Comparison of ENCODE assay signal across 14 cellular contexts in the genomic region with DNA sequence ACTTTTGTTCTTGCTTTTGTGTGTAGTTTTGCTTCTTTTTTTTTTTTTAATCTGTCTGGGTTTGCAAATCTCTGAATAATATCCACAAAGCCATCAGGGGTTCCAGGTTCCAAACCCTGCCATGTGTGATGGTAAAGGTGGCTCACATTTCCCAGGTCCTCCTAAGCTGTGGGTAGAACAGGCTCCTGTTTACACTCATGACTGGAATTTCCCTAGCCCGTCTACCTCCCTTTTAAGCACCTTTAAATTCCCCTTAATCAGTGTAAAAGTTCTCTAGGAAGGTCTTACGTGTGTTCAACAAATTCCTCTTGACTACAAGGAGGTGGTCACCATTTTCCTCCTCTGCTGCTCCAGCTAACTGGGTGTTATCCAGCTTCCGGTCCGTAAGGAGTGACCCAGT.
A peak's percentile ranks its signal among the peaks of the same experiment; 100 is the strongest.
DNase-seq lines count a peak whose midpoint lies in the region; ATAC-seq, FAIRE-seq and TF ChIP-seq lines count a peak whose summit lies in the region.
"Had no signal": no experiment of that assay in that cellular context is flagged by ENCODE, and none has a peak within 500 bp of the region (broad histone marks: within the 10 kb centered on the region; RNA-seq: fewer than 3 reads in every experiment).

No MANE protein-coding gene starts in this region.

- H3K4me3 Mint-ChIP-seq in stimulated activated naive B cell treated with anti-CD40 and anti-IgM and Interleukin-4, amounts not matched to agents 10 μg/mL and 1 μg/mL and 100 μg/mL, for 72 hours, result no peak overlapping the region
- H3K4me3 Mint-ChIP-seq: dendritic cell treated with granulocyte-macrophage colony-stimulating factor and Interleukin-4, amounts not matched to agents 40 ng/mL and 50 ng/mL, for 4 days had no signal

- no peaks in the 10 kb centered on the region for H3K27me3 ChIP-seq in esophagus muscularis mucosa
- H3K27me3 ChIP-seq in neuronal stem cell (ENCODE audit: control insufficient read depth in 3 of 3, insufficient read depth in 3 of 3, low read depth in 1 of 3, low read length in 3 of 3), result no peaks in the 10 kb centered on the region
- H3K27me3 ChIP-seq: adrenal gland, tibial nerve had no signal

- no peak overlapping the region for H2BK120ac ChIP-seq in neuronal stem cell (ENCODE audit: low read depth, low read length)

- no peaks in the 10 kb centered on the region for H3K9me3 Mint-ChIP-seq in stimulated activated naive B cell treated with anti-CD40 and anti-IgM and Interleukin-4, amounts not matched to agents 10 μg/mL and 1 μg/mL and 100 μg/mL, for 72 hours
- H3K9me3 Mint-ChIP-seq: dendritic cell treated with granulocyte-macrophage colony-stimulating factor and Interleukin-4, amounts not matched to agents 40 ng/mL and 50 ng/mL, for 4 days had no signal

- 83% methylated on average over 4 of the region's 4 CpGs for WGBS in esophagus muscularis mucosa
- no CpG with 5 or more reads among the region's 4 CpGs for WGBS in neuronal stem cell (ENCODE audit: extremely low coverage in 2 of 2, insufficient read length in 2 of 2, insufficient replicate concordance in 1 of 2), 2 donors

- no peaks in the 10 kb centered on the region for H3K9me3 ChIP-seq in esophagus muscularis mucosa
- H3K9me3 ChIP-seq in neuronal stem cell (replicated peaks in 1 of 2; ENCODE audit: control insufficient read depth in 2 of 2, insufficient read depth in 1 of 2, low read depth in 1 of 2, low read length in 2 of 2), result no peaks in the 10 kb centered on the region
- H3K9me3 ChIP-seq: adrenal gland, tibial nerve had no signal

- no peak overlapping the region for H2BK12ac ChIP-seq in neuronal stem cell (ENCODE audit: low read length)

- peak overlapping the region; percentile 40 for H3K4me3 ChIP-seq in AG10803 (ENCODE audit: low read length)
- H3K4me3 ChIP-seq in esophagus muscularis mucosa, result peak overlapping the region in 2 of 4 donors; percentile 31 to 35
- no peak overlapping the region for H3K4me3 ChIP-seq in neuronal stem cell (ENCODE audit: low read length in 2 of 2)
- H3K4me3 ChIP-seq: adrenal gland had no signal

- no peak for ATAC-seq in stimulated activated naive B cell treated with anti-CD40 and anti-IgM and Interleukin-4, amounts not matched to agents 10 μg/mL and 1 μg/mL and 100 μg/mL, for 72 hours (replicated peaks)
- no peak for ATAC-seq in esophagus mucosa
- no peak for ATAC-seq in GM21529 (IDR thresholded peaks at IDR 0.05; ENCODE audit: unreplicated experiment)

- H3K27ac Mint-ChIP-seq in stimulated activated naive B cell treated with anti-CD40 and anti-IgM and Interleukin-4, amounts not matched to agents 10 μg/mL and 1 μg/mL and 100 μg/mL, for 72 hours, result no peak overlapping the region
- H3K27ac Mint-ChIP-seq: dendritic cell treated with granulocyte-macrophage colony-stimulating factor and Interleukin-4, amounts not matched to agents 40 ng/mL and 50 ng/mL, for 4 days had no signal

- peak overlapping the region in 3 of 4 donors; percentile 59 to 70 (median 67) for H3K27ac ChIP-seq in esophagus muscularis mucosa (replicated peaks in 1 of 4)
- no peak overlapping the region for H3K27ac ChIP-seq in neuronal stem cell (replicated peaks; ENCODE audit: low read length)
- H3K27ac ChIP-seq: adrenal gland, tibial nerve had no signal

- H3K36me3 ChIP-seq in esophagus muscularis mucosa (no peaks in the 10 kb centered on the region), neuronal stem cell (replicated peaks in 1 of 2; ENCODE audit: control insufficient read depth in 2 of 2, insufficient read depth in 2 of 2, low read length in 2 of 2) (no peaks in the 10 kb centered on the region)
- H3K36me3 ChIP-seq: adrenal gland, tibial nerve had no signal

- H3K4me1 ChIP-seq in esophagus muscularis mucosa, result peaks cover 11 to 26% (median 17%) of the 10 kb centered on the region in 4 donors
- peaks cover 18 to 36% of the 10 kb centered on the region in 2 donors for H3K4me1 ChIP-seq in neuronal stem cell (ENCODE audit: control insufficient read depth in 2 of 2, insufficient read depth in 1 of 2, low read depth in 1 of 2, low read length in 2 of 2)

- H3K18ac ChIP-seq in neuronal stem cell (ENCODE audit: low read length), result no peak overlapping the region

- H2BK15ac ChIP-seq in neuronal stem cell (ENCODE audit: low read length), result no peak overlapping the region

- H3K4me1 Mint-ChIP-seq in stimulated activated naive B cell treated with anti-CD40 and anti-IgM and Interleukin-4, amounts not matched to agents 10 μg/mL and 1 μg/mL and 100 μg/mL, for 72 hours, result peaks cover 0 to 3% of the 10 kb centered on the region in 2 donors

- DNase-seq in AG10803 (ENCODE audit: low read depth) (no peak), RCC 7860 (ENCODE audit: low spot score) (peak; percentile 7), esophagus muscularis mucosa (ENCODE audit: extremely low spot score) (no peak), neuronal stem cell (ENCODE audit: low spot score) (no peak), OCI-M1 (lab: John Stamatoyannopoulos, UW) (no peak)
- no peak for DNase-seq in stimulated activated naive B cell treated with anti-CD40 and anti-IgM and Interleukin-4, amounts not matched to agents 10 μg/mL and 1 μg/mL and 100 μg/mL, for 72 hours
- DNase-seq: activated CD4-positive, alpha-beta T cell treated with anti-CD3 and anti-CD28 coated beads for 1 hour; GOT3; NCI-H2171 had no signal

- no peak for TF ChIP-seq POLR2A in esophagus muscularis mucosa (IDR thresholded peaks at IDR 0.05; ENCODE audit: low read depth)

- FAIRE-seq in RCC 7860 (lab: Jason Lieb, UNC), result no peak

- no peaks in the 10 kb centered on the region for H3K79me1 ChIP-seq in neuronal stem cell (ENCODE audit: low read depth, low read length)

- TF ChIP-seq EP300 in esophagus muscularis mucosa (IDR thresholded peaks at IDR 0.05), result no peak

- no peak overlapping the region for H4K91ac ChIP-seq in neuronal stem cell (ENCODE audit: low read depth, low read length, poor library complexity)

- H2BK5ac ChIP-seq in neuronal stem cell (ENCODE audit: low read length), result no peak overlapping the region

- intact Hi-C loops in esophagus muscularis mucosa (cut with DNase I), result no loop called here

- H3K36me3 Mint-ChIP-seq in stimulated activated naive B cell treated with anti-CD40 and anti-IgM and Interleukin-4, amounts not matched to agents 10 μg/mL and 1 μg/mL and 100 μg/mL, for 72 hours, result no peaks in the 10 kb centered on the region

- no peak overlapping the region for H3K14ac ChIP-seq in neuronal stem cell (ENCODE audit: low read length)

- peaks cover 2 to 8% of the 10 kb centered on the region in 2 donors for H3K27me3 Mint-ChIP-seq in stimulated activated naive B cell treated with anti-CD40 and anti-IgM and Interleukin-4, amounts not matched to agents 10 μg/mL and 1 μg/mL and 100 μg/mL, for 72 hours

- no peak overlapping the region for H3K4me2 ChIP-seq in neuronal stem cell (ENCODE audit: insufficient read depth, low read length, poor library complexity, severe bottlenecking)

- H4K8ac ChIP-seq in neuronal stem cell (ENCODE audit: low read depth, low read length), result no peak overlapping the region

- H2AFZ ChIP-seq in neuronal stem cell (ENCODE audit: low read length), result peak overlapping the region; percentile 80

- H3K23ac ChIP-seq in neuronal stem cell (ENCODE audit: low read depth, low read length, poor library complexity), result no peak overlapping the region

- H3K9ac ChIP-seq in neuronal stem cell (ENCODE audit: low read depth, low read length, poor library complexity), result no peak overlapping the region

- H2AK5ac ChIP-seq in neuronal stem cell (ENCODE audit: low read depth, low read length), result no peak overlapping the region

- no peak overlapping the region for H3K4ac ChIP-seq in neuronal stem cell (ENCODE audit: low read length)

- TF ChIP-seq CTCF in AG10803 (conservative IDR thresholded peaks at IDR 0.05; ENCODE audit: low read length) (no peak), esophagus muscularis mucosa (IDR thresholded peaks at IDR 0.05) (no peak)
